ENCODE assay signal across 2 cellular contexts in the genomic region with DNA sequence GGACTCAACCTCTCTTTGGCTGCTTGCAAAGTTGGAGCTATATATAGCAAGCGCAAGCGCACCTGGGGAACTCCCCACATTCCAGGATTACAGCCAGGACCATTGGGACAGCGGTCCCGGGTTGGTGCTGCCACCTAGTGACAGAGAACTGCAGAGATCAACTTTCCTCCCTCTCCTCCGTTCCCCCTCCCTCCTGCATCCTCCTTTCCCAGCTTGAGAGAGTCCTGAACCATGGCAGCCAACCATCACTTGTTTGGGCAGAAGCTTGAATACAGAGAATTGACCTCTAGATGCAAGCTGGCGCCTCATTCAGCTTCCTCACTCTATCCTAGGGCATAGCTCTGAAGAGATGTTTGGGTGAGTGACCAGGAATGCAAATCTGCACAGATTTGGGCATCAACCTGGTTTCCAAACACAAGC.
TF ChIP-seq lines count a peak whose summit lies in the region.

No MANE protein-coding gene starts in this region.

TF ChIP-seq in A549, 52 proteins besides CTCF, POLR2A, EP300 and RAD21:
- TF ChIP-seq JUN (IDR thresholded peaks at IDR 0.05): 0 out of 5 replicates have a peak, but pooled peaks of 1 of the 2 experiments have one; percentile 39
- TF ChIP-seq GATA3 (IDR thresholded peaks at IDR 0.05; ENCODE audit: borderline replicate concordance): no peak
- TF ChIP-seq, protein P1, sequence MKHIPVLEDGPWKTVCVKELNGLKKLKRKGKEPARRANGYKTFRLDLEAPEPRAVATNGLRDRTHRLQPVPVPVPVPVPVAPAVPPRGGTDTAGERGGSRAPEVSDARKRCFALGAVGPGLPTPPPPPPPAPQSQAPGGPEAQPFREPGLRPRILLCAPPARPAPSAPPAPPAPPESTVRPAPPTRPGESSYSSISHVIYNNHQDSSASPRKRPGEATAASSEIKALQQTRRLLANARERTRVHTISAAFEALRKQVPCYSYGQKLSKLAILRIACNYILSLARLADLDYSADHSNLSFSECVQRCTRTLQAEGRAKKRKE (CRISPR knock-in tag; IDR thresholded peaks at IDR 0.05; ENCODE audit: low read depth): no peak
- TF ChIP-seq, protein P2, sequence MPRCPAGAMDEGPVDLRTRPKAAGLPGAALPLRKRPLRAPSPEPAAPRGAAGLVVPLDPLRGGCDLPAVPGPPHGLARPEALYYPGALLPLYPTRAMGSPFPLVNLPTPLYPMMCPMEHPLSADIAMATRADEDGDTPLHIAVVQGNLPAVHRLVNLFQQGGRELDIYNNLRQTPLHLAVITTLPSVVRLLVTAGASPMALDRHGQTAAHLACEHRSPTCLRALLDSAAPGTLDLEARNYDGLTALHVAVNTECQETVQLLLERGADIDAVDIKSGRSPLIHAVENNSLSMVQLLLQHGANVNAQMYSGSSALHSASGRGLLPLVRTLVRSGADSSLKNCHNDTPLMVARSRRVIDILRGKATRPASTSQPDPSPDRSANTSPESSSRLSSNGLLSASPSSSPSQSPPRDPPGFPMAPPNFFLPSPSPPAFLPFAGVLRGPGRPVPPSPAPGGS (IDR thresholded peaks at IDR 0.05): no peak
- TF ChIP-seq, protein P3, sequence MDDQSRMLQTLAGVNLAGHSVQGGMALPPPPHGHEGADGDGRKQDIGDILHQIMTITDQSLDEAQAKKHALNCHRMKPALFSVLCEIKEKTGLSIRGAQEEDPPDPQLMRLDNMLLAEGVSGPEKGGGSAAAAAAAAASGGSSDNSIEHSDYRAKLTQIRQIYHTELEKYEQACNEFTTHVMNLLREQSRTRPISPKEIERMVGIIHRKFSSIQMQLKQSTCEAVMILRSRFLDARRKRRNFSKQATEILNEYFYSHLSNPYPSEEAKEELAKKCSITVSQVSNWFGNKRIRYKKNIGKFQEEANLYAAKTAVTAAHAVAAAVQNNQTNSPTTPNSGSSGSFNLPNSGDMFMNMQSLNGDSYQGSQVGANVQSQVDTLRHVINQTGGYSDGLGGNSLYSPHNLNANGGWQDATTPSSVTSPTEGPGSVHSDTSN (IDR thresholded peaks at IDR 0.05): no peak
- TF ChIP-seq ELK1 (IDR thresholded peaks at IDR 0.05; ENCODE audit: low read depth, low read length): no peak
- TF ChIP-seq SMC3 (IDR thresholded peaks at IDR 0.05): peak; percentile 97
- TF ChIP-seq MAFK (IDR thresholded peaks at IDR 0.05; ENCODE audit: partially characterized antibody): no peak
- no peak for TF ChIP-seq HOXB5 (CRISPR knock-in tag; IDR thresholded peaks at IDR 0.05)
- no peak for TF ChIP-seq ZSCAN20 (CRISPR knock-in tag; IDR thresholded peaks at IDR 0.05)
- TF ChIP-seq NPAS2 (CRISPR knock-in tag; IDR thresholded peaks at IDR 0.05; ENCODE audit: borderline replicate concordance): no peak
- TF ChIP-seq KDM5A (IDR thresholded peaks at IDR 0.05): no peak
- TF ChIP-seq, protein P4, sequence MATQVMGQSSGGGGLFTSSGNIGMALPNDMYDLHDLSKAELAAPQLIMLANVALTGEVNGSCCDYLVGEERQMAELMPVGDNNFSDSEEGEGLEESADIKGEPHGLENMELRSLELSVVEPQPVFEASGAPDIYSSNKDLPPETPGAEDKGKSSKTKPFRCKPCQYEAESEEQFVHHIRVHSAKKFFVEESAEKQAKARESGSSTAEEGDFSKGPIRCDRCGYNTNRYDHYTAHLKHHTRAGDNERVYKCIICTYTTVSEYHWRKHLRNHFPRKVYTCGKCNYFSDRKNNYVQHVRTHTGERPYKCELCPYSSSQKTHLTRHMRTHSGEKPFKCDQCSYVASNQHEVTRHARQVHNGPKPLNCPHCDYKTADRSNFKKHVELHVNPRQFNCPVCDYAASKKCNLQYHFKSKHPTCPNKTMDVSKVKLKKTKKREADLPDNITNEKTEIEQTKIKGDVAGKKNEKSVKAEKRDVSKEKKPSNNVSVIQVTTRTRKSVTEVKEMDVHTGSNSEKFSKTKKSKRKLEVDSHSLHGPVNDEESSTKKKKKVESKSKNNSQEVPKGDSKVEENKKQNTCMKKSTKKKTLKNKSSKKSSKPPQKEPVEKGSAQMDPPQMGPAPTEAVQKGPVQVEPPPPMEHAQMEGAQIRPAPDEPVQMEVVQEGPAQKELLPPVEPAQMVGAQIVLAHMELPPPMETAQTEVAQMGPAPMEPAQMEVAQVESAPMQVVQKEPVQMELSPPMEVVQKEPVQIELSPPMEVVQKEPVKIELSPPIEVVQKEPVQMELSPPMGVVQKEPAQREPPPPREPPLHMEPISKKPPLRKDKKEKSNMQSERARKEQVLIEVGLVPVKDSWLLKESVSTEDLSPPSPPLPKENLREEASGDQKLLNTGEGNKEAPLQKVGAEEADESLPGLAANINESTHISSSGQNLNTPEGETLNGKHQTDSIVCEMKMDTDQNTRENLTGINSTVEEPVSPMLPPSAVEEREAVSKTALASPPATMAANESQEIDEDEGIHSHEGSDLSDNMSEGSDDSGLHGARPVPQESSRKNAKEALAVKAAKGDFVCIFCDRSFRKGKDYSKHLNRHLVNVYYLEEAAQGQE (IDR thresholded peaks at IDR 0.05): no peak
- no peak for TF ChIP-seq HMGXB4 (CRISPR knock-in tag; IDR thresholded peaks at IDR 0.05; ENCODE audit: borderline replicate concordance)
- TF ChIP-seq HOXA7 (CRISPR knock-in tag; IDR thresholded peaks at IDR 0.05): no peak
- no peak for TF ChIP-seq FOSL2 (IDR thresholded peaks at IDR 0.05)
- TF ChIP-seq FOSL2 (CRISPR knock-in tag; IDR thresholded peaks at IDR 0.05): peak; percentile 2; the same call in 1 of the 2 replicates
- TF ChIP-seq CHD2 (IDR thresholded peaks at IDR 0.05; ENCODE audit: low read length, partially characterized antibody): no peak
- no peak for TF ChIP-seq CHD4 (IDR thresholded peaks at IDR 0.05; ENCODE audit: borderline replicate concordance)
TF ChIP-seq in A549: peak in this region for 3.

TF ChIP-seq in GM12878, 131 proteins besides CTCF, POLR2A, EP300 and RAD21 (continues in another document):
- TF ChIP-seq FOXK2 (IDR thresholded peaks at IDR 0.05): no peak
- TF ChIP-seq, protein P5, sequence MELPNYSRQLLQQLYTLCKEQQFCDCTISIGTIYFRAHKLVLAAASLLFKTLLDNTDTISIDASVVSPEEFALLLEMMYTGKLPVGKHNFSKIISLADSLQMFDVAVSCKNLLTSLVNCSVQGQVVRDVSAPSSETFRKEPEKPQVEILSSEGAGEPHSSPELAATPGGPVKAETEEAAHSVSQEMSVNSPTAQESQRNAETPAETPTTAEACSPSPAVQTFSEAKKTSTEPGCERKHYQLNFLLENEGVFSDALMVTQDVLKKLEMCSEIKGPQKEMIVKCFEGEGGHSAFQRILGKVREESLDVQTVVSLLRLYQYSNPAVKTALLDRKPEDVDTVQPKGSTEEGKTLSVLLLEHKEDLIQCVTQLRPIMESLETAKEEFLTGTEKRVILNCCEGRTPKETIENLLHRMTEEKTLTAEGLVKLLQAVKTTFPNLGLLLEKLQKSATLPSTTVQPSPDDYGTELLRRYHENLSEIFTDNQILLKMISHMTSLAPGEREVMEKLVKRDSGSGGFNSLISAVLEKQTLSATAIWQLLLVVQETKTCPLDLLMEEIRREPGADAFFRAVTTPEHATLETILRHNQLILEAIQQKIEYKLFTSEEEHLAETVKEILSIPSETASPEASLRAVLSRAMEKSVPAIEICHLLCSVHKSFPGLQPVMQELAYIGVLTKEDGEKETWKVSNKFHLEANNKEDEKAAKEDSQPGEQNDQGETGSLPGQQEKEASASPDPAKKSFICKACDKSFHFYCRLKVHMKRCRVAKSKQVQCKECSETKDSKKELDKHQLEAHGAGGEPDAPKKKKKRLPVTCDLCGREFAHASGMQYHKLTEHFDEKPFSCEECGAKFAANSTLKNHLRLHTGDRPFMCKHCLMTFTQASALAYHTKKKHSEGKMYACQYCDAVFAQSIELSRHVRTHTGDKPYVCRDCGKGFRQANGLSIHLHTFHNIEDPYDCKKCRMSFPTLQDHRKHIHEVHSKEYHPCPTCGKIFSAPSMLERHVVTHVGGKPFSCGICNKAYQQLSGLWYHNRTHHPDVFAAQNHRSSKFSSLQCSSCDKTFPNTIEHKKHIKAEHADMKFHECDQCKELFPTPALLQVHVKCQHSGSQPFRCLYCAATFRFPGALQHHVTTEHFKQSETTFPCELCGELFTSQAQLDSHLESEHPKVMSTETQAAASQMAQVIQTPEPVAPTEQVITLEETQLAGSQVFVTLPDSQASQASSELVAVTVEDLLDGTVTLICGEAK (IDR thresholded peaks at IDR 0.05; ENCODE audit: borderline replicate concordance): no peak
- TF ChIP-seq, protein P4 (IDR thresholded peaks at IDR 0.05; ENCODE audit: low read depth, low read length): no peak
- TF ChIP-seq CBX5 (IDR thresholded peaks at IDR 0.05; ENCODE audit: low read depth): no peak
- peak; percentile 87 for TF ChIP-seq SMC3 (IDR thresholded peaks at IDR 0.05; ENCODE audit: borderline replicate concordance, low read length)
- TF ChIP-seq IRF4 (IDR thresholded peaks at IDR 0.05; ENCODE audit: low read depth, low read length): 0 out of 2 replicates have a peak, but pooled peaks have one; percentile 32
- TF ChIP-seq MTA3 (IDR thresholded peaks at IDR 0.05; ENCODE audit: borderline replicate concordance, low read length): no peak
- no peak for TF ChIP-seq SUPT20H (IDR thresholded peaks at IDR 0.05; ENCODE audit: borderline replicate concordance, control insufficient read depth, low read depth, low read length)
- TF ChIP-seq DPF2 (IDR thresholded peaks at IDR 0.05): 0 out of 2 replicates have a peak, but pooled peaks have one; percentile 42
- 0 out of 4 replicates have a peak, but pooled peaks of 1 of the 2 experiments have one; percentile 5 for TF ChIP-seq BHLHE40 (IDR thresholded peaks at IDR 0.05; ENCODE audit: borderline replicate concordance in 1 of 2, low read depth in 2 of 2, low read length in 1 of 2)
- TF ChIP-seq IKZF2 (IDR thresholded peaks at IDR 0.05): peak; percentile 82 to 88
- 0 out of 2 replicates have a peak, but pooled peaks have one; percentile 55 for TF ChIP-seq MEF2A (IDR thresholded peaks at IDR 0.05; ENCODE audit: insufficient read depth, low read depth, low read length)
- TF ChIP-seq, protein P6, sequence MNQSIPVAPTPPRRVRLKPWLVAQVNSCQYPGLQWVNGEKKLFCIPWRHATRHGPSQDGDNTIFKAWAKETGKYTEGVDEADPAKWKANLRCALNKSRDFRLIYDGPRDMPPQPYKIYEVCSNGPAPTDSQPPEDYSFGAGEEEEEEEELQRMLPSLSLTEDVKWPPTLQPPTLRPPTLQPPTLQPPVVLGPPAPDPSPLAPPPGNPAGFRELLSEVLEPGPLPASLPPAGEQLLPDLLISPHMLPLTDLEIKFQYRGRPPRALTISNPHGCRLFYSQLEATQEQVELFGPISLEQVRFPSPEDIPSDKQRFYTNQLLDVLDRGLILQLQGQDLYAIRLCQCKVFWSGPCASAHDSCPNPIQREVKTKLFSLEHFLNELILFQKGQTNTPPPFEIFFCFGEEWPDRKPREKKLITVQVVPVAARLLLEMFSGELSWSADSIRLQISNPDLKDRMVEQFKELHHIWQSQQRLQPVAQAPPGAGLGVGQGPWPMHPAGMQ (IDR thresholded peaks at IDR 0.05; ENCODE audit: borderline replicate concordance): no peak
- TF ChIP-seq ZNF687 (IDR thresholded peaks at IDR 0.05): no peak
- TF ChIP-seq LARP7 (IDR thresholded peaks at IDR 0.05): 0 out of 2 replicates have a peak, but pooled peaks have one; percentile 40
- TF ChIP-seq SRF (IDR thresholded peaks at IDR 0.05; ENCODE audit: low read depth in 2 of 2, low read length in 2 of 2): no peak
- TF ChIP-seq SREBF2 (IDR thresholded peaks at IDR 0.05; ENCODE audit: low read length): no peak
- no peak for TF ChIP-seq PML (IDR thresholded peaks at IDR 0.05; ENCODE audit: low read length)
